In the genomic region with DNA sequence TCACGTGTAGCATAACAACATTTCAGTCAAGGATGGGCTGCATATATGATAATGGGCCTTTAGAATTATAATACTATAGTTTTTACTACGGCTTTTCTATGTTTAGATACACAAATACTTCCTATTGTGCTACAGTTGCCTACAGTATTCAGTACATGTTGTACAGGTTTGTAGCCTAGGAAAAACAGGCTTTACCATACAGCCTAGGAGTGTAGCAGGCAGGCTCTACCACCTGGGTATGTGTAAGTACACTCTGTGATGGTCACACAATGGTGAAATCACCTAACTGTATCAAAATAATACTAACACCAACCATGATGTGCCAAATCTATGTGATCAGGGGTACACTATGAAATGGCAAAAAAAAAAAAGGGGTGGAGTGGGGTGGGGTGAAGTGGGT, we compare ENCODE assay signal across 25 cellular contexts.
"Had no signal": no experiment of that assay in that cellular context is flagged by ENCODE, and none has a peak within 500 bp of the region (broad histone marks: within the 10 kb centered on the region; RNA-seq: fewer than 3 reads in every experiment).

No MANE protein-coding gene starts in this region.

- ATAC-seq: lower lobe of right lung; naive thymus-derived CD8-positive, alpha-beta T cell; psoas muscle; stimulated activated naive B cell treated with anti-CD40 and anti-IgM and Interleukin-4, amounts not matched to agents 10 μg/mL and 1 μg/mL and 100 μg/mL, for 72 hours; stimulated activated naive CD8-positive, alpha-beta T cell treated with anti-CD3 and anti-CD28 coated beads, Interleukin-15, Interleukin-2, amounts not matched to agents 100 U/mL and 50 U/mL, for 24 hours had no signal

- DNase-seq: islet precursor cell; lower lobe of right lung; mammary epithelial cell; mesenchymal stem cell; naive thymus-derived CD8-positive, alpha-beta T cell; nephron progenitor cell; occipital lobe; psoas muscle; stimulated activated CD4-positive, alpha-beta T cell treated with anti-CD3 and anti-CD28 coated beads, Interleukin-12 subunit alpha, Interleukin-12 subunit beta, amount 100 ng/mL, for 4 hours; stimulated activated CD4-positive, alpha-beta T cell treated with anti-CD3 and anti-CD28 coated beads, Interleukin-15, amount 100 ng/mL, for 24 hours; stimulated activated CD4-positive, alpha-beta T cell treated with anti-CD3 and anti-CD28 coated beads, Interleukin-2, amount 100 ng/mL, for 24 hours; stimulated activated CD4-positive, alpha-beta T cell treated with anti-CD3 and anti-CD28 coated beads, Interleukin-4, amount 100 ng/mL, for 1 hour; stimulated activated naive B cell treated with anti-CD40 and anti-IgM and Interleukin-4, amounts not matched to agents 10 μg/mL and 1 μg/mL and 100 μg/mL, for 72 hours; stimulated activated naive CD8-positive, alpha-beta T cell treated with anti-CD3 and anti-CD28 coated beads, Interleukin-15, Interleukin-2, amounts not matched to agents 100 U/mL and 50 U/mL, for 24 hours; stomach; thyroid gland; transverse colon; upper lobe of left lung had no signal

- H3K27me3 ChIP-seq: hepatocyte, neural progenitor cell, neutrophil, stomach, testis, thyroid gland, transverse colon, upper lobe of left lung, vagina had no signal

- H3K9ac ChIP-seq: neural progenitor cell, parathyroid adenoma had no signal

- H3K4me1 ChIP-seq: lower lobe of right lung, parathyroid adenoma, psoas muscle, thyroid gland, transverse colon, upper lobe of left lung, vagina had no signal

- H3K4me3 ChIP-seq: hepatocyte, lower lobe of right lung, neural progenitor cell, psoas muscle, skin epidermis, stomach, testis, thyroid gland, transverse colon, upper lobe of left lung, vagina had no signal

- H3K36me3 ChIP-seq: lower lobe of right lung, neural progenitor cell, neutrophil, thyroid gland, transverse colon, upper lobe of left lung, vagina had no signal

- H3K9me3 ChIP-seq: lower lobe of right lung, neutrophil, psoas muscle, stomach, testis, thyroid gland, transverse colon, upper lobe of left lung, vagina had no signal
